ENCODE assay signal across 1 cellular context in genomic region chr19:18507727-18508440, GRCh38.
A peak's percentile ranks its signal among the peaks of the same experiment; 100 is the strongest.
TF ChIP-seq lines count a peak whose summit lies in the region.

No MANE protein-coding gene starts in this region.

TF ChIP-seq in HEK293, 187 proteins besides CTCF, POLR2A, EP300 and RAD21 (continued from another document):
- TF ChIP-seq, protein P1, sequence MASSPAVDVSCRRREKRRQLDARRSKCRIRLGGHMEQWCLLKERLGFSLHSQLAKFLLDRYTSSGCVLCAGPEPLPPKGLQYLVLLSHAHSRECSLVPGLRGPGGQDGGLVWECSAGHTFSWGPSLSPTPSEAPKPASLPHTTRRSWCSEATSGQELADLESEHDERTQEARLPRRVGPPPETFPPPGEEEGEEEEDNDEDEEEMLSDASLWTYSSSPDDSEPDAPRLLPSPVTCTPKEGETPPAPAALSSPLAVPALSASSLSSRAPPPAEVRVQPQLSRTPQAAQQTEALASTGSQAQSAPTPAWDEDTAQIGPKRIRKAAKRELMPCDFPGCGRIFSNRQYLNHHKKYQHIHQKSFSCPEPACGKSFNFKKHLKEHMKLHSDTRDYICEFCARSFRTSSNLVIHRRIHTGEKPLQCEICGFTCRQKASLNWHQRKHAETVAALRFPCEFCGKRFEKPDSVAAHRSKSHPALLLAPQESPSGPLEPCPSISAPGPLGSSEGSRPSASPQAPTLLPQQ (tag by site-specific recombination; IDR thresholded peaks at IDR 0.05): peak; percentile 70
- TF ChIP-seq HOXC10 (CRISPR knock-in tag; IDR thresholded peaks at IDR 0.05): no peak
- peak; percentile 94 for TF ChIP-seq ZNF121 (tag by site-specific recombination; IDR thresholded peaks at IDR 0.05)
- no peak for TF ChIP-seq PRDM6 (tag by site-specific recombination; IDR thresholded peaks at IDR 0.05)
- TF ChIP-seq, protein P2, sequence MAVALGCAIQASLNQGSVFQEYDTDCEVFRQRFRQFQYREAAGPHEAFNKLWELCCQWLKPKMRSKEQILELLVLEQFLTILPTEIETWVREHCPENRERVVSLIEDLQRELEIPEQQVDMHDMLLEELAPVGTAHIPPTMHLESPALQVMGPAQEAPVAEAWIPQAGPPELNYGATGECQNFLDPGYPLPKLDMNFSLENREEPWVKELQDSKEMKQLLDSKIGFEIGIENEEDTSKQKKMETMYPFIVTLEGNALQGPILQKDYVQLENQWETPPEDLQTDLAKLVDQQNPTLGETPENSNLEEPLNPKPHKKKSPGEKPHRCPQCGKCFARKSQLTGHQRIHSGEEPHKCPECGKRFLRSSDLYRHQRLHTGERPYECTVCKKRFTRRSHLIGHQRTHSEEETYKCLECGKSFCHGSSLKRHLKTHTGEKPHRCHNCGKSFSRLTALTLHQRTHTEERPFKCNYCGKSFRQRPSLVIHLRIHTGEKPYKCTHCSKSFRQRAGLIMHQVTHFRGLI (tag by site-specific recombination; IDR thresholded peaks at IDR 0.05): peak; percentile 97
- TF ChIP-seq YY1 (tag by site-specific recombination; IDR thresholded peaks at IDR 0.05): no peak
- TF ChIP-seq ZNF555 (tag by site-specific recombination; conservative IDR thresholded peaks at IDR 0.05): no peak
- no peak for TF ChIP-seq KLF9 (tag by site-specific recombination; IDR thresholded peaks at IDR 0.05; ENCODE audit: low read depth)
- TF ChIP-seq ZFP69B (tag by site-specific recombination; IDR thresholded peaks at IDR 0.05): peak; percentile 64; the same call in 1 of the 2 replicates
- no peak for TF ChIP-seq ZNF155 (tag by site-specific recombination; IDR thresholded peaks at IDR 0.05)
- 0 out of 2 replicates have a peak, but pooled peaks have one; percentile 7 for TF ChIP-seq ZNF341 (tag by site-specific recombination; IDR thresholded peaks at IDR 0.05; ENCODE audit: low read depth)
